Comparison of ENCODE assay signal across 1 cellular context in genomic region chr17:69235338-69236058, GRCh38.
A peak's percentile ranks its signal among the peaks of the same experiment; 100 is the strongest.
TF ChIP-seq lines count a peak whose summit lies in the region.

No MANE protein-coding gene starts in this region.

TF ChIP-seq in K562, 482 proteins besides CTCF, POLR2A, EP300 and RAD21 (continued from another document and continues in another):
- TF ChIP-seq SIX5 (IDR thresholded peaks at IDR 0.05; ENCODE audit: borderline replicate concordance in 1 of 2, insufficient read depth in 1 of 2, low read depth in 1 of 2, low read length in 2 of 2): no peak
- peak in 1 of 2 experiments; percentile 24 for TF ChIP-seq AFF1 (IDR thresholded peaks at IDR 0.05; ENCODE audit: low read depth in 1 of 2, partially characterized antibody in 2 of 2)
- TF ChIP-seq MCM3 (IDR thresholded peaks at IDR 0.05): 0 out of 2 replicates have a peak, but pooled peaks have one; percentile 5
- no peak for TF ChIP-seq NR3C1 (CRISPR knock-in tag; IDR thresholded peaks at IDR 0.05)
- TF ChIP-seq CTBP1 (IDR thresholded peaks at IDR 0.05; ENCODE audit: borderline replicate concordance): peak; percentile 35; the same call in 1 of the 2 replicates
- 0 out of 2 replicates have a peak, but pooled peaks have one; percentile 14 for TF ChIP-seq EP400 (IDR thresholded peaks at IDR 0.05)
- no peak for TF ChIP-seq NRF1 (conservative IDR thresholded peaks at IDR 0.05 in 1 of 2, IDR thresholded peaks at IDR 0.05 in 1 of 2)
- peak; percentile 42; the same call in 1 of the 2 replicates for TF ChIP-seq TCF3 (CRISPR knock-in tag; IDR thresholded peaks at IDR 0.05)
- TF ChIP-seq ZMIZ1 (IDR thresholded peaks at IDR 0.05; ENCODE audit: low read depth in 2 of 2, low read length in 2 of 2): no peak
- TF ChIP-seq BCLAF1 (IDR thresholded peaks at IDR 0.05; ENCODE audit: borderline replicate concordance in 1 of 2, control insufficient read depth in 1 of 2, low read depth in 2 of 2, low read length in 1 of 2): no peak
- TF ChIP-seq PREB (CRISPR knock-in tag; IDR thresholded peaks at IDR 0.05): no peak
- no peak for TF ChIP-seq CCAR2 (IDR thresholded peaks at IDR 0.05; ENCODE audit: low read depth, low read length)
- peak; percentile 91; the same call in 1 of the 2 replicates for TF ChIP-seq STAG1 (CRISPR knock-in tag; IDR thresholded peaks at IDR 0.05; ENCODE audit: borderline replicate concordance)
- no peak for TF ChIP-seq ZNF354B (CRISPR knock-in tag; IDR thresholded peaks at IDR 0.05)
- 0 out of 2 replicates have a peak, but pooled peaks have one; percentile 40 for TF ChIP-seq HLTF (IDR thresholded peaks at IDR 0.05)
- TF ChIP-seq SMARCA5 (IDR thresholded peaks at IDR 0.05): no peak
- TF ChIP-seq MLX (CRISPR knock-in tag; conservative IDR thresholded peaks at IDR 0.05): no peak
- no peak for TF ChIP-seq BCL6 (CRISPR knock-in tag; IDR thresholded peaks at IDR 0.05)
- no peak for TF ChIP-seq CHD1 (IDR thresholded peaks at IDR 0.05; ENCODE audit: low read length)
- TF ChIP-seq ZNF512 (tag; IDR thresholded peaks at IDR 0.05): no peak
- no peak for TF ChIP-seq FOXP1 (CRISPR knock-in tag; IDR thresholded peaks at IDR 0.05)
- TF ChIP-seq EHMT2 (IDR thresholded peaks at IDR 0.05): peak; percentile 62; the same call in 1 of the 2 replicates
- peak; percentile 23; the same call in 1 of the 2 replicates for TF ChIP-seq ZEB2 (IDR thresholded peaks at IDR 0.05)
- TF ChIP-seq VEZF1 (CRISPR knock-in tag; IDR thresholded peaks at IDR 0.05): peak; percentile 69
- TF ChIP-seq TBL1XR1 (IDR thresholded peaks at IDR 0.05; ENCODE audit: low read length in 2 of 2): no peak
- TF ChIP-seq ZNF217 (CRISPR knock-in tag; IDR thresholded peaks at IDR 0.05): no peak
- TF ChIP-seq JUN (IDR thresholded peaks at IDR 0.05; ENCODE audit: borderline replicate concordance, low read depth, low read length): no peak
- no peak for TF ChIP-seq JUN (CRISPR knock-in tag; IDR thresholded peaks at IDR 0.05; ENCODE audit: borderline replicate concordance)
- no peak for TF ChIP-seq ZNF212 (CRISPR knock-in tag; IDR thresholded peaks at IDR 0.05)
- TF ChIP-seq HDAC1 (IDR thresholded peaks at IDR 0.05): peak in 1 of 2 experiments; percentile 33; a peak in 1 of 4 replicates
- TF ChIP-seq ATF3 (IDR thresholded peaks at IDR 0.05): no peak
- TF ChIP-seq ATF3 (CRISPR knock-in tag; conservative IDR thresholded peaks at IDR 0.05): no peak
- no peak for TF ChIP-seq ZBTB12 (CRISPR knock-in tag; IDR thresholded peaks at IDR 0.05)
- no peak for TF ChIP-seq GTF2A2 (tag; IDR thresholded peaks at IDR 0.05)
- TF ChIP-seq HDGF (IDR thresholded peaks at IDR 0.05): peak; percentile 89
- TF ChIP-seq SAFB2 (IDR thresholded peaks at IDR 0.05; ENCODE audit: borderline replicate concordance, low read depth, low read length, severe bottlenecking): no peak
- TF ChIP-seq YY1 (IDR thresholded peaks at IDR 0.05; ENCODE audit: borderline replicate concordance in 1 of 3, control insufficient read depth in 1 of 3, extremely low read depth in 1 of 3, insufficient read depth in 3 of 3, insufficient read length in 1 of 3, insufficient replicate concordance in 2 of 3, low read depth in 1 of 3, low read length in 2 of 3): peak in 1 of 3 experiments; percentile 12
- TF ChIP-seq EGR1 (conservative IDR thresholded peaks at IDR 0.05): 0 out of 2 replicates have a peak, but pooled peaks have one; percentile 48
- TF ChIP-seq E2F1 (CRISPR knock-in tag; IDR thresholded peaks at IDR 0.05): no peak
- TF ChIP-seq EZH2 (IDR thresholded peaks at IDR 0.05; ENCODE audit: borderline replicate concordance, low read depth, low read length): no peak
- peak; percentile 27; the same call in 1 of the 2 replicates for TF ChIP-seq ESRRA (IDR thresholded peaks at IDR 0.05; ENCODE audit: borderline replicate concordance, low read depth)
- TF ChIP-seq MAFF (IDR thresholded peaks at IDR 0.05; ENCODE audit: low read length): 0 out of 2 replicates have a peak, but pooled peaks have one; percentile 1
- TF ChIP-seq CBX2 (IDR thresholded peaks at IDR 0.05; ENCODE audit: insufficient read depth, low read length, poor library complexity, severe bottlenecking): no peak
- 0 out of 2 replicates have a peak, but pooled peaks have one; percentile 32 for TF ChIP-seq TARDBP (IDR thresholded peaks at IDR 0.05)
- no peak for TF ChIP-seq XRCC5 (IDR thresholded peaks at IDR 0.05; ENCODE audit: low read depth, low read length)
